In the genomic region with DNA sequence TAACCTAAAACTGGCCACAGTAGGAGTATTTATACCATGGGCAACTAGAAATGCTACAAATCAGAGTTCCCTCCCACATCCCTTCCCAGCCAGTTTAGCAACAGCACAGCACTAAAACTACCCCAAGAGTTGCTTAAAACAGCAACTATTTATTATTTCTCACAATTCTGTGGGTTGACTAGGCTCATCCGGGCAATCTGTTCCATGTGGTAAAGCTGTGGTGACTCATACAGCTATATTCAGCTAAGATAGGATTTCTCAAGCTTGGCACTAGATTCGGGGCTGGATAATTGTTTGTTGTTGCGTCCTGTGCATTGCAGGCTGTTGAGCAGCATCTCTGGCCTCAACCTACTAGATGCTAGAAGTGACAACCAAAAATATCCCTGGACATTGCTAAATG, we compare ENCODE assay signal across 8 cellular contexts. TPM values are rescaled to one million over a fixed set of nuclear protein-coding genes. Genes with fewer than 3 reads are reported as not detected.
DNase-seq lines count a peak whose midpoint lies in the region; ATAC-seq and TF ChIP-seq lines count a peak whose summit lies in the region.

No MANE protein-coding gene starts in this region.

- peaks cover 0 to 8% of the 10 kb centered on the region in 2 donors for H3K36me3 Mint-ChIP-seq in activated naive CD4-positive, alpha-beta T cell treated with anti-CD3 and anti-CD28 coated beads, Interleukin-2, amount 50 U/mL, for 72 hours

- TF ChIP-seq CTCF in AG09319 (IDR thresholded peaks at IDR 0.05; ENCODE audit: low read depth, low read length): no peak

- intact Hi-C loops in left colon (cut with DNase I, micrococcal nuclease): loop anchor here in 1 of 2 donors (5.0 kb wide), 1 partner anchor 236 kb away; no protein-coding TSS in a partner anchor

- peak overlapping the region; percentile 62 to 84 for H3K27ac Mint-ChIP-seq in activated naive CD4-positive, alpha-beta T cell treated with anti-CD3 and anti-CD28 coated beads, Interleukin-2, amount 50 U/mL, for 72 hours

- H3K9me3 Mint-ChIP-seq in activated naive CD4-positive, alpha-beta T cell treated with anti-CD3 and anti-CD28 coated beads, Interleukin-2, amount 50 U/mL, for 72 hours: no peaks in the 10 kb centered on the region

- DNase-seq in AG09319 (ENCODE audit: extremely low read depth, low read depth): peak; percentile 80
- peak; percentile 62 for DNase-seq in HT1080 (ENCODE audit: low read depth)
- no peak for DNase-seq in activated naive CD4-positive, alpha-beta T cell treated with anti-CD3 and anti-CD28 coated beads, Interleukin-2, amount 50 U/mL, for 72 hours (ENCODE audit: low spot score in 2 of 2)
- DNase-seq in kidney glomerular epithelial cell (lab: John Stamatoyannopoulos, UW): peak; percentile 8
- no peak for DNase-seq in left colon
- DNase-seq in D341Med (ENCODE audit: low spot score): no peak
- DNase-seq in SW480 (ENCODE audit: low spot score): no peak

- peak; percentile 59 to 71 for ATAC-seq in activated naive CD4-positive, alpha-beta T cell treated with anti-CD3 and anti-CD28 coated beads, Interleukin-2, amount 50 U/mL, for 72 hours
- ATAC-seq in left colon (no peak), HG03108 (IDR thresholded peaks at IDR 0.05; ENCODE audit: unreplicated experiment) (no peak)

RNA-seq across cellular contexts. Expression of a gene that starts 8.6 kb away (rescaled TPM):
- total RNA-seq in HT1080 (2014; rRNA removed; shearing (Covaris generic)): 6.3 and 7.4 TPM in 2 replicates
- polyA plus RNA-seq in HT1080 (2015; cell fraction: cytosol; rRNA removed): 8.0 and 11.0 TPM in 2 replicates
- polyA plus RNA-seq in HT1080 (2015; cell fraction: nucleus; rRNA removed): 5.6 and 6.0 TPM in 2 replicates
- 10 to 100 TPM; 59.6 to 83.3 TPM for total RNA-seq in activated naive CD4-positive, alpha-beta T cell treated with anti-CD3 and anti-CD28 coated beads, Interleukin-2, amount 50 U/mL, for 72 hours
- total RNA-seq in left colon: 10 to 100 TPM; 30.3 to 42.1 TPM

Comparison
In these comparisons a context has a peak if more than half of its experiments do, and no peak if none do; other contexts are left out.
1. DNase-seq: peak in AG09319 (single experiment), HT1080 (single experiment) and kidney glomerular epithelial cell (single experiment); none in activated naive CD4-positive, alpha-beta T cell treated with anti-CD3 and anti-CD28 coated beads, Interleukin-2, amount 50 U/mL, for 72 hours (0 of 2), left colon (0 of 2), D341Med (single experiment) and SW480 (single experiment).
2. ATAC-seq: peak in activated naive CD4-positive, alpha-beta T cell treated with anti-CD3 and anti-CD28 coated beads, Interleukin-2, amount 50 U/mL, for 72 hours (2 of 2); none in left colon (single experiment) and HG03108 (single experiment).